ENCODE assay signal across 9 cellular contexts in the genomic region with DNA sequence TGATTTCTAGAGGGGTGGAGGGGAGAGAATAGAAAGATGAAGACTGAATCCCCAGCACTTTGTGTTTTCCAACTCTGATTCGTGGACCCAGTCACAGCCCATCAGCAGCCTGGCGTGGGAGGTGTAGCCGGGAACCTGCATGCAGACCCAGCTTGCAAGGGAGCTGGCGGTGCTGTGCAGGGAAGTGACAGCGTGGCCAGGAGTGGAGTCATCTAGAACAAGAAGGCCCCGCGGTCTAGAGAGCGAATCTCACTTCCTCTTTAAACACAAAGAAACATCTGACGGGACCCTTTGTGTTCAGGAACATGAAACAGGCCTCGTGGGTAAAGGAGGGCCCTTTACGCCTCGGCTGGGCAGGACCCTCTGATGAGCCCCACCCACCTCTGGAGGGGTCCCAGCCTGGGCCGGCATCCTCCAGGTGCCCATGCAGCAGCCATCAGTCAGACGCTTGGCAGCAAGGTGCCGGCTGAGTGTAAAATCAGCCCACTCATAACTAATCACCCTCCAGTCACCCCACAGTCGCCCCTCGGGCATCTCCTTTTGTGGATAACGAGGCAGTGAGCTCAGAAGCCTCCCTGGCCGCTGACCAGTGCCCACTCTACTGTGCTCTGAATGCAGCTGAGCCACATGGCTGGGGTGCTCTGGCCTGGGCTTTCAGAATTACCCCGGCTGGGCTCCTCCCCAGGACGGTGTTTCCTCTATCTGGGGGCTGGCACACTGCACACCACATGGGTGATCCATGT. TPM values are rescaled to one million over a fixed set of nuclear protein-coding genes. Genes with fewer than 3 reads are reported as not detected.
A peak's percentile ranks its signal among the peaks of the same experiment; 100 is the strongest.
DNase-seq lines count a peak whose midpoint lies in the region; ATAC-seq, FAIRE-seq and TF ChIP-seq lines count a peak whose summit lies in the region.
"Had no signal": no experiment of that assay in that cellular context is flagged by ENCODE, and none has a peak within 500 bp of the region (broad histone marks: within the 10 kb centered on the region; RNA-seq: fewer than 3 reads in every experiment).

No MANE protein-coding gene starts in this region.

- H3T11ph ChIP-seq in H9 (ENCODE audit: low read length) = no peak overlapping the region

- no peak overlapping the region; a peak in 1 of 5 replicates for H3K4me3 Mint-ChIP-seq in H9

- peaks cover 12% of the 10 kb centered on the region for H3K23me2 ChIP-seq in H9 (ENCODE audit: insufficient read length, low read depth, low read length, poor library complexity, severe bottlenecking)

- no peak overlapping the region for H2BK15ac ChIP-seq in H9 (ENCODE audit: low read depth, low read length)

- H3K9me3 Mint-ChIP-seq in H9 = no peaks in the 10 kb centered on the region

- H4K5ac ChIP-seq in H9 (ENCODE audit: insufficient read length, low read depth, low read length) = no peak overlapping the region

- peak; percentile 68 for TF ChIP-seq POLR2A in GM18951 (IDR thresholded peaks at IDR 0.05; ENCODE audit: extremely low read depth, insufficient read depth, insufficient read length)
- no peak for TF ChIP-seq POLR2A in K562 (conservative IDR thresholded peaks at IDR 0.05)

- H2BK20ac ChIP-seq in H9 (ENCODE audit: low read depth, low read length, poor library complexity, severe bottlenecking) = no peak overlapping the region

- no peaks in the 10 kb centered on the region for H3K79me1 ChIP-seq in H9 (ENCODE audit: insufficient read depth, low read depth, low read length, poor library complexity, severe bottlenecking)

- intact Hi-C loops in K562 (cut with micrococcal nuclease) = no loop called here
- intact Hi-C loops in psoas muscle (cut with DNase I) = no loop called here

- H3K9ac ChIP-seq in K562 (ENCODE audit: insufficient read depth in 1 of 2, low read depth in 2 of 2, low read length in 2 of 2) (peak overlapping the region in 1 of 2 experiments; percentile 79; a peak in 2 of 4 replicates), H9 (ENCODE audit: extremely low read depth, insufficient read length, low read length) (no peak overlapping the region)

- no TSS peak for BruUV-seq in K562 (replicated peaks; lab: Mats Ljungman, UMichigan)

- H2AFZ ChIP-seq in K562 (ENCODE audit: low read depth, low read length) (no peak overlapping the region), H9 (ENCODE audit: low read length) (no peak overlapping the region)

- H2BK120ac ChIP-seq in H9 (ENCODE audit: low read depth, low read length, poor library complexity, severe bottlenecking) = no peak overlapping the region

- no peak for FAIRE-seq in K562 (lab: Jason Lieb, UNC)

- H4K91ac ChIP-seq in H9 (ENCODE audit: insufficient read length, low read depth, low read length) = no peak overlapping the region

- H3K9me3 ChIP-seq in K562 (replicated peaks; ENCODE audit: control insufficient read depth, insufficient read depth, low read depth, low read length) (no peaks in the 10 kb centered on the region), psoas muscle (no peaks in the 10 kb centered on the region), H9 (ENCODE audit: control insufficient read depth, low read depth, low read length) (no peaks in the 10 kb centered on the region)

- H3K23ac ChIP-seq in H9 (ENCODE audit: insufficient read length, low read depth, low read length) = no peak overlapping the region

- H3K9me1 ChIP-seq in K562 (ENCODE audit: control insufficient read depth, insufficient read depth, low read length) = no peaks in the 10 kb centered on the region

- no peak overlapping the region for H2AK5ac ChIP-seq in H9 (ENCODE audit: insufficient read length, low read length)

- H3K4me1 Mint-ChIP-seq in H9 = peaks cover 7 to 9% of the 10 kb centered on the region in 2 experiments; a peak in 3 of 4 replicates

- H3K4me3 ChIP-seq in K562 (no peak overlapping the region), psoas muscle (no peak overlapping the region)

- no peak for TF ChIP-seq RAD21 in K562 (CRISPR knock-in tag; conservative IDR thresholded peaks at IDR 0.05 in 1 of 2, IDR thresholded peaks at IDR 0.05 in 1 of 2)

- H3K4me2 ChIP-seq in K562 (ENCODE audit: insufficient read depth, low read length) = no peak overlapping the region
- no peak overlapping the region for H3K4me2 ChIP-seq in H9 (ENCODE audit: insufficient read depth, insufficient read length, low read length)

- H3K27ac ChIP-seq in K562 (ENCODE audit: extremely low read depth, low read depth, low read length) = no peak overlapping the region
- H3K27ac ChIP-seq in psoas muscle = peak overlapping the region; percentile 27
- no peak overlapping the region for H3K27ac ChIP-seq in H9 (ENCODE audit: insufficient read length, low read depth, low read length)

- H3K14ac ChIP-seq in H9 (ENCODE audit: insufficient read depth, low read length) = no peak overlapping the region

- H3K36me3 ChIP-seq in K562 (ENCODE audit: control insufficient read depth, insufficient read depth, low read length) (no peaks in the 10 kb centered on the region), psoas muscle (ENCODE audit: insufficient read depth in 1 of 2, low read depth in 1 of 2) (no peaks in the 10 kb centered on the region)

- H2BK5ac ChIP-seq in H9 (ENCODE audit: insufficient read length, low read length) = no peak overlapping the region

- 63% methylated on average over 21 of the region's 21 CpGs for WGBS in K562 (ENCODE audit: insufficient coverage, low coverage, missing lambda C conversion rate)
- WGBS in psoas muscle, 3 donors = 43 to 58% (median 48%) methylated on average over 20 to 21 of the region's 21 CpGs
- no CpG with 5 or more reads among the region's 21 CpGs for WGBS in H9 (ENCODE audit: extremely low coverage, insufficient read length, low lambda C conversion rate)

- no peak overlapping the region; a peak in 1 of 7 replicates for H3K27ac Mint-ChIP-seq in H9

- no peak for TF ChIP-seq EP300 in K562 (IDR thresholded peaks at IDR 0.05; ENCODE audit: low read length)

- no peaks in the 10 kb centered on the region for H3K27me3 ChIP-seq in K562 (ENCODE audit: control insufficient read depth in 2 of 2, insufficient read depth in 2 of 2, low read length in 2 of 2)
- H3K27me3 ChIP-seq in psoas muscle (ENCODE audit: insufficient read depth in 3 of 3, low read length in 2 of 3) = peaks cover 0 to 4% (median 0%) of the 10 kb centered on the region in 3 donors
- no peaks in the 10 kb centered on the region; the same call in 1 of the 2 replicates for H3K27me3 ChIP-seq in H9 (ENCODE audit: insufficient read depth, low read length)

- H3K4me1 ChIP-seq in K562 (replicated peaks in 1 of 2; ENCODE audit: control insufficient read depth in 2 of 2, insufficient read depth in 2 of 2, low read length in 2 of 2) = peaks cover 10 to 56% of the 10 kb centered on the region in 2 experiments
- peaks cover 35% of the 10 kb centered on the region for H3K4me1 ChIP-seq in psoas muscle
- H3K4me1 ChIP-seq in H9 (ENCODE audit: insufficient read depth, low read length) = no peaks in the 10 kb centered on the region

- H4K8ac ChIP-seq in H9 (replicated peaks; ENCODE audit: insufficient read length, low read depth, low read length) = no peak overlapping the region

- peak; percentile 69 for ATAC-seq in HG02981 (IDR thresholded peaks at IDR 0.05; ENCODE audit: unreplicated experiment)
- no peak for ATAC-seq in K562
- no peak for ATAC-seq in psoas muscle

- H2BK12ac ChIP-seq in H9 (ENCODE audit: insufficient read length, low read depth, low read length) = no peak overlapping the region

- CTCF ChIA-PET in K562 (lab: Yijun Ruan, JAX; ENCODE audit: low intra/inter-chr PET ratio) = no interaction called here

- no peak overlapping the region for H3K4ac ChIP-seq in H9 (ENCODE audit: low read depth, low read length)

- peaks cover 6% of the 10 kb centered on the region for H3K27me3 Mint-ChIP-seq in H9 (ENCODE audit: low read depth)

- no peak for TF ChIP-seq CTCF in K562 (IDR thresholded peaks at IDR 0.05 in 2 of 3, conservative IDR thresholded peaks at IDR 0.05 in 1 of 3; ENCODE audit: insufficient read depth in 2 of 3, low read depth in 1 of 3, low read length in 3 of 3)
- TF ChIP-seq CTCF in psoas muscle (IDR thresholded peaks at IDR 0.05) = no peak
- TF ChIP-seq CTCF in H9 (conservative IDR thresholded peaks at IDR 0.05) = no peak

- POLR2A ChIA-PET in K562 (lab: Yijun Ruan, JAX) = interaction anchor here (0.5 kb wide), 1 partner anchor 112 kb away, joined by 3 read pairs; a partner anchor contains a TSS

- peak; percentile 86 for DNase-seq in SIG-M5 (lab: John Stamatoyannopoulos, UW)
- DNase-seq in K562 (ENCODE audit: extremely low read depth in 1 of 4, low spot score in 3 of 4) = no peak
- DNase-seq in psoas muscle = peak in 1 of 2 donors; percentile 65
- no peak for DNase-seq in NCI-H1105 (lab: John Stamatoyannopoulos, UW)
- no peak for DNase-seq in NCI-H82 (lab: John Stamatoyannopoulos, UW)
- DNase-seq in H9 = no peak

- H4K20me1 ChIP-seq in K562 (replicated peaks; ENCODE audit: control insufficient read depth, insufficient read depth, low read length) (no peaks in the 10 kb centered on the region; the same call in 1 of the 2 replicates), H9 (ENCODE audit: control insufficient read depth, insufficient read depth, insufficient read length) (no peaks in the 10 kb centered on the region)

- no peak overlapping the region for H3K56ac ChIP-seq in H9 (ENCODE audit: insufficient read length, low read depth, low read length)

- in situ Hi-C loops in GM18951 (cut with MboI; ENCODE audit: low sequenced_read_pairs, unreplicated experiment) = no loop called here
- in situ Hi-C loops in K562 (cut with MboI) = no loop called here

- H3K79me2 ChIP-seq in K562 (ENCODE audit: control insufficient read depth, insufficient read depth, low read length) (no peaks in the 10 kb centered on the region; the same call in 2 of the 3 replicates), H9 (ENCODE audit: insufficient read depth, low read length) (no peaks in the 10 kb centered on the region)

- H3K18ac ChIP-seq in H9 (ENCODE audit: insufficient read length, low read depth, low read length) = no peak overlapping the region

- H3K36me3 Mint-ChIP-seq in H9 (ENCODE audit: insufficient read depth in 1 of 3, low read depth in 3 of 3) = peaks cover 0 to 2% (median 0%) of the 10 kb centered on the region in 3 experiments; a peak in 1 of 7 replicates

RNA-seq across cellular contexts. Expression of a gene that starts 4.4 kb away (rescaled TPM):
- 0.79 and 2.9 TPM in 2 replicates for total RNA-seq in K562 (2011; cell fraction: chromatin; rRNA removed; ENCODE audit: low replicate concordance)
- 3.2 and 3.7 TPM in 2 replicates for total RNA-seq in K562 (2011; cell fraction: nucleolus; rRNA removed)
- total RNA-seq in K562 (2011; cell fraction: nucleoplasm; rRNA removed) = 0.95 and 1.1 TPM in 2 replicates
- total RNA-seq in K562 (2014; rRNA removed) (2.7 and 4.1 TPM in 2 replicates), K562 (2014; rRNA removed; fragmentation: Illumina TruSeq; extraction: Trizol) (0.15 and 0.19 TPM in 2 replicates), K562 (2015; rRNA removed; fragmentation: Illumina TruSeq; extraction: Trizol) (0.72 and 0.87 TPM in 2 replicates), K562 (2021) (2.5 and 3.1 TPM in 2 replicates), psoas muscle (1 to 10 TPM; 1.5 to 8.5 (median 4.0) TPM), H9 (2021) (3.2 and 3.7 TPM in 2 replicates)
- polyA plus RNA-seq in K562 (2011; rRNA removed) (0.88 and 3.0 TPM in 2 replicates), K562 (2014; fragmentation: Illumina TruSeq; extraction: Trizol) (0.70 and 1.9 TPM in 2 replicates), K562 (2014; fragmentation: Nextera tagmentation; extraction: Ambion mirVana) (under 1 TPM in 1 of 2 experiments, not detected in 1; 0.04 TPM), K562 (2014; rRNA removed) (1.5 and 2.1 TPM in 2 replicates), psoas muscle (1 to 10 TPM; 1.2 to 5.3 (median 3.0) TPM)
- 3.2 and 5.5 TPM in 2 replicates for polyA plus RNA-seq in K562 (2011; cell fraction: cytosol; rRNA removed)
- polyA plus RNA-seq in K562 (2011; cell fraction: nucleus; rRNA removed) = 2.9 and 3.8 TPM in 2 replicates
- 0.95 and 1.2 TPM in 2 replicates for polyA plus RNA-seq in K562 (2012)
- polyA minus RNA-seq in K562 (2011; rRNA and poly(A)+ RNA removed) = 0.42 and 0.87 TPM in 2 replicates
- 1.9 and 3.5 TPM in 2 replicates for polyA minus RNA-seq in K562 (2011; cell fraction: cytosol; rRNA and poly(A)+ RNA removed)
- 1.5 and 2.3 TPM in 2 replicates for polyA minus RNA-seq in K562 (2011; cell fraction: nucleus; rRNA and poly(A)+ RNA removed)
- total RNA-seq: SK-MEL-5 had no signal

RNA-seq across cellular contexts. Expression of a gene that starts 19.0 kb away (rescaled TPM):
- 321 and 787 TPM in 2 replicates for total RNA-seq in K562 (2011; cell fraction: chromatin; rRNA removed; ENCODE audit: low replicate concordance)
- total RNA-seq in K562 (2011; cell fraction: nucleolus; rRNA removed) = 569 and 688 TPM in 2 replicates
- total RNA-seq in K562 (2011; cell fraction: nucleoplasm; rRNA removed) = 436 and 479 TPM in 2 replicates
- total RNA-seq in K562 (2014; rRNA removed) = 89.2 and 121 TPM in 2 replicates
- 17.6 and 26.6 TPM in 2 replicates for total RNA-seq in K562 (2014; rRNA removed; fragmentation: Illumina TruSeq; extraction: Trizol)
- 45.3 and 45.5 TPM in 2 replicates for total RNA-seq in K562 (2015; rRNA removed; fragmentation: Illumina TruSeq; extraction: Trizol)
- total RNA-seq in K562 (2021) = 126 and 141 TPM in 2 replicates
- polyA plus RNA-seq in K562 (2011; rRNA removed) = 53.9 and 168 TPM in 2 replicates
- polyA plus RNA-seq in K562 (2011; cell fraction: cytosol; rRNA removed) = 114 and 126 TPM in 2 replicates
- 587 and 718 TPM in 2 replicates for polyA plus RNA-seq in K562 (2011; cell fraction: nucleus; rRNA removed)
- polyA plus RNA-seq in K562 (2012) = 111 and 112 TPM in 2 replicates
- 32.9 and 65.4 TPM in 2 replicates for polyA plus RNA-seq in K562 (2014; fragmentation: Illumina TruSeq; extraction: Trizol)
- 10 to 100 TPM; 12.2 to 15.4 TPM for polyA plus RNA-seq in K562 (2014; fragmentation: Nextera tagmentation; extraction: Ambion mirVana)
- 65.6 and 82.5 TPM in 2 replicates for polyA plus RNA-seq in K562 (2014; rRNA removed)
- 19.0 and 22.9 TPM in 2 replicates for polyA minus RNA-seq in K562 (2011; rRNA and poly(A)+ RNA removed)
- 57.7 and 136 TPM in 2 replicates for polyA minus RNA-seq in K562 (2011; cell fraction: cytosol; rRNA and poly(A)+ RNA removed)
- polyA minus RNA-seq in K562 (2011; cell fraction: nucleus; rRNA and poly(A)+ RNA removed) = 78.2 and 151 TPM in 2 replicates
- 10 to 100 TPM; 11.7 to 26.8 (median 16.1) TPM for total RNA-seq in psoas muscle
- 10 to 100 TPM; 13.7 to 19.2 (median 15.9) TPM for polyA plus RNA-seq in psoas muscle
- 53.2 and 57.1 TPM in 2 replicates for total RNA-seq in H9 (2021)

RNA-seq across cellular contexts. Expression of a gene that starts 24.3 kb away (rescaled TPM):
- 58.8 and 182 TPM in 2 replicates for total RNA-seq in K562 (2011; cell fraction: chromatin; rRNA removed; ENCODE audit: low replicate concordance)
- total RNA-seq in K562 (2011; cell fraction: nucleolus; rRNA removed) = 89.5 and 92.7 TPM in 2 replicates
- 60.1 and 64.4 TPM in 2 replicates for total RNA-seq in K562 (2011; cell fraction: nucleoplasm; rRNA removed)
- total RNA-seq in K562 (2014; rRNA removed) (46.9 and 61.6 TPM in 2 replicates), K562 (2014; rRNA removed; fragmentation: Illumina TruSeq; extraction: Trizol) (6.1 and 7.3 TPM in 2 replicates), K562 (2015; rRNA removed; fragmentation: Illumina TruSeq; extraction: Trizol) (19.5 and 22.3 TPM in 2 replicates), K562 (2021) (60.3 and 61.2 TPM in 2 replicates), psoas muscle (10 to 100 TPM; 13.4 to 22.9 (median 15.7) TPM), H9 (2021) (22.3 and 26.5 TPM in 2 replicates)
- polyA plus RNA-seq in K562 (2011; rRNA removed) (26.5 and 37.4 TPM in 2 replicates), K562 (2014; fragmentation: Illumina TruSeq; extraction: Trizol) (12.7 and 27.9 TPM in 2 replicates), K562 (2014; fragmentation: Nextera tagmentation; extraction: Ambion mirVana) (under 1 TPM; 0.56 to 0.96 TPM), K562 (2014; rRNA removed) (59.4 and 65.6 TPM in 2 replicates), psoas muscle (10 to 100 TPM; 10.1 to 14.9 (median 12.1) TPM)
- polyA plus RNA-seq in K562 (2011; cell fraction: cytosol; rRNA removed) = 37.8 and 90.9 TPM in 2 replicates
- 118 and 185 TPM in 2 replicates for polyA plus RNA-seq in K562 (2011; cell fraction: nucleus; rRNA removed)
- polyA plus RNA-seq in K562 (2012) = 23.8 and 39.8 TPM in 2 replicates
- polyA minus RNA-seq in K562 (2011; rRNA and poly(A)+ RNA removed) = 7.0 and 12.0 TPM in 2 replicates
- 41.2 and 44.5 TPM in 2 replicates for polyA minus RNA-seq in K562 (2011; cell fraction: cytosol; rRNA and poly(A)+ RNA removed)
- polyA minus RNA-seq in K562 (2011; cell fraction: nucleus; rRNA and poly(A)+ RNA removed) = 33.4 and 39.2 TPM in 2 replicates

RNA-seq across cellular contexts. Expression of a gene that starts 24.4 kb away (rescaled TPM):
- 45.3 and 159 TPM in 2 replicates for total RNA-seq in K562 (2011; cell fraction: chromatin; rRNA removed; ENCODE audit: low replicate concordance)
- 114 and 148 TPM in 2 replicates for total RNA-seq in K562 (2011; cell fraction: nucleolus; rRNA removed)
- 48.7 and 66.7 TPM in 2 replicates for total RNA-seq in K562 (2011; cell fraction: nucleoplasm; rRNA removed)
- total RNA-seq in K562 (2014; rRNA removed) (55.4 and 68.9 TPM in 2 replicates), K562 (2014; rRNA removed; fragmentation: Illumina TruSeq; extraction: Trizol) (7.2 and 11.9 TPM in 2 replicates), K562 (2015; rRNA removed; fragmentation: Illumina TruSeq; extraction: Trizol) (41.1 and 49.2 TPM in 2 replicates), K562 (2021) (105 and 106 TPM in 2 replicates), psoas muscle (10 to 100 TPM; 12.4 to 24.1 (median 19.6) TPM), H9 (2021) (31.5 and 32.8 TPM in 2 replicates)
- polyA plus RNA-seq in K562 (2011; rRNA removed) (23.2 and 30.1 TPM in 2 replicates), K562 (2014; fragmentation: Illumina TruSeq; extraction: Trizol) (17.7 and 46.9 TPM in 2 replicates), K562 (2014; fragmentation: Nextera tagmentation; extraction: Ambion mirVana) (1 to 10 TPM; 1.3 to 3.0 TPM), K562 (2014; rRNA removed) (63.4 and 76.6 TPM in 2 replicates), psoas muscle (10 to 100 TPM; 20.2 to 24.1 (median 21.9) TPM)
- polyA plus RNA-seq in K562 (2011; cell fraction: cytosol; rRNA removed) = 40.2 and 96.8 TPM in 2 replicates
- 102 and 136 TPM in 2 replicates for polyA plus RNA-seq in K562 (2011; cell fraction: nucleus; rRNA removed)
- 34.1 and 51.7 TPM in 2 replicates for polyA plus RNA-seq in K562 (2012)
- 9.4 and 14.4 TPM in 2 replicates for polyA minus RNA-seq in K562 (2011; rRNA and poly(A)+ RNA removed)
- polyA minus RNA-seq in K562 (2011; cell fraction: cytosol; rRNA and poly(A)+ RNA removed) = 48.0 and 51.1 TPM in 2 replicates
- 40.7 and 44.1 TPM in 2 replicates for polyA minus RNA-seq in K562 (2011; cell fraction: nucleus; rRNA and poly(A)+ RNA removed)

RNA-seq across cellular contexts. Expression of a gene that starts 31.0 kb away (rescaled TPM):
- 136 and 579 TPM in 2 replicates for total RNA-seq in K562 (2011; cell fraction: chromatin; rRNA removed; ENCODE audit: low replicate concordance)
- 819 and 943 TPM in 2 replicates for total RNA-seq in K562 (2011; cell fraction: nucleolus; rRNA removed)
- 427 and 435 TPM in 2 replicates for total RNA-seq in K562 (2011; cell fraction: nucleoplasm; rRNA removed)
- 683 and 757 TPM in 2 replicates for total RNA-seq in K562 (2014; rRNA removed)
- 44.5 and 72.5 TPM in 2 replicates for total RNA-seq in K562 (2014; rRNA removed; fragmentation: Illumina TruSeq; extraction: Trizol)
- 196 and 239 TPM in 2 replicates for total RNA-seq in K562 (2015; rRNA removed; fragmentation: Illumina TruSeq; extraction: Trizol)
- total RNA-seq in K562 (2021) = 384 and 422 TPM in 2 replicates
- polyA plus RNA-seq in K562 (2011; rRNA removed) = 93.0 and 157 TPM in 2 replicates
- polyA plus RNA-seq in K562 (2011; cell fraction: cytosol; rRNA removed) = 366 and 963 TPM in 2 replicates
- polyA plus RNA-seq in K562 (2011; cell fraction: nucleus; rRNA removed) = 349 and 566 TPM in 2 replicates
- 346 and 377 TPM in 2 replicates for polyA plus RNA-seq in K562 (2012)
- 63.5 and 240 TPM in 2 replicates for polyA plus RNA-seq in K562 (2014; fragmentation: Illumina TruSeq; extraction: Trizol)
- under 1 TPM; 0.34 to 0.45 TPM for polyA plus RNA-seq in K562 (2014; fragmentation: Nextera tagmentation; extraction: Ambion mirVana)
- polyA plus RNA-seq in K562 (2014; rRNA removed) = 519 and 579 TPM in 2 replicates
- polyA minus RNA-seq in K562 (2011; rRNA and poly(A)+ RNA removed) = 40.1 and 80.4 TPM in 2 replicates
- polyA minus RNA-seq in K562 (2011; cell fraction: cytosol; rRNA and poly(A)+ RNA removed) = 249 and 254 TPM in 2 replicates
- polyA minus RNA-seq in K562 (2011; cell fraction: nucleus; rRNA and poly(A)+ RNA removed) = 78.6 and 83.5 TPM in 2 replicates
- 10 to 100 TPM; 17.1 to 20.2 (median 19.2) TPM for total RNA-seq in psoas muscle
- polyA plus RNA-seq in psoas muscle = 10 to 100 TPM in 2 of 3 donors, 1 to 10 TPM in 1; 9.1 to 28.0 (median 24.0) TPM
- 153 and 160 TPM in 2 replicates for total RNA-seq in H9 (2021)
